ENCODE assay signal across 1 cellular context in the genomic region with DNA sequence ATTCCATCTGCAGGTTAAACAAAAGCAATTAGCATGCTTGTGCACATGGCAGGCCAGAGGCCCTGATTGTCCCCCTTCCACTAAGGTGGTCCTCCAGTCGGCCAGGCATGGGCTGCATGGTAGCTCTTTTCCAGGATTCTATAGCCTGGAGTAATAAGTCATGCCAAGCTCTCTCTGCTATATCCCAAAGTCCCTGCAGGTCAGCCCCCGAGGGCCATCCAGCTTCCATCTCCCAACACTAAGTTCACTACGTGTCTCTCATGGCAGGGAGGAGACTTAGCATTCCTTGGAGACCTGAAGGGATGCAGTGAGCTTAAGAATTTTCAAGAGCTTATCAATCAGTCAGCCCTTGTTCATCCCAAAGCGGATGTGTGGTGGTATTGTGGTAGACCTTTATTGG.
TF ChIP-seq lines count a peak whose summit lies in the region.

No MANE protein-coding gene starts in this region.

TF ChIP-seq in HepG2, 621 proteins besides CTCF, POLR2A, EP300 and RAD21:
- 0 out of 2 replicates have a peak, but pooled peaks have one; percentile 27 for TF ChIP-seq RBFOX2 (IDR thresholded peaks at IDR 0.05; ENCODE audit: low read depth, low read length)
